ENCODE assay signal across 24 cellular contexts in the genomic region with DNA sequence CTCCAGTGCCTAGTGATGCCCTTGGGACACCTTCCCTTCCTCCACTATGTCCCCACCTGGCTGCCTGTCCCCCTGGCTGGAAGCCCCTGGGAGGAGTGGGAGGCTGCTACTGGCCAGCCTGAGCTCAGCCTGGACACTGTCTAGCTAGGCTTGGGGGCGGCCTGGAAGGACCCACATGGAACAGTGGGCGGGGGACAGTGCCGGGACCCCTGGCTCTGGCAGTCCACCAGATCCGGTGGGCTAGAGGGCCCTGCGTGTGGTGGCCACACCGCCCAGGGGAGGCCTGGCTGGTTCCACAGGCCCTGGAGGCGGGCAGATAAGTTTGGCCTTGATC.
A peak's percentile ranks its signal among the peaks of the same experiment; 100 is the strongest.
DNase-seq lines count a peak whose midpoint lies in the region; ATAC-seq, FAIRE-seq and TF ChIP-seq lines count a peak whose summit lies in the region.
"Had no signal": no experiment of that assay in that cellular context is flagged by ENCODE, and none has a peak within 500 bp of the region (broad histone marks: within the 10 kb centered on the region; RNA-seq: fewer than 3 reads in every experiment).

No MANE protein-coding gene starts in this region.

- H3K36me3 Mint-ChIP-seq in endodermal cell (ENCODE audit: low read depth) (no peaks in the 10 kb centered on the region), neural progenitor cell (peaks cover 5% of the 10 kb centered on the region)
- H3K36me3 Mint-ChIP-seq: IgD-negative memory B cell had no signal

- CTCF ChIA-PET in HEK293 (lab: Yijun Ruan, JAX), result no interaction called here

- H3K4me1 ChIP-seq in BLaER1, result peaks cover 86% of the 10 kb centered on the region
- no peaks in the 10 kb centered on the region for H3K4me1 ChIP-seq in HEK293 (ENCODE audit: control insufficient read depth, insufficient read depth, low read length)
- peaks cover 6% of the 10 kb centered on the region for H3K4me1 ChIP-seq in endodermal cell (ENCODE audit: control insufficient read depth, insufficient read depth, low read length)
- peaks cover 32% of the 10 kb centered on the region for H3K4me1 ChIP-seq in neural progenitor cell

- no peak for FAIRE-seq in GM12891 (lab: Jason Lieb, UNC)
- FAIRE-seq: GM12892, H54, HTR-8/SVneo, RCC 7860 had no signal

- TF ChIP-seq CTCF in HEK293 (tag by site-specific recombination; IDR thresholded peaks at IDR 0.05) (no peak), endodermal cell (conservative IDR thresholded peaks at IDR 0.05) (no peak), neural progenitor cell (IDR thresholded peaks at IDR 0.05) (no peak)

- H3K27me3 ChIP-seq in BLaER1, result no peaks in the 10 kb centered on the region
- H3K27me3 ChIP-seq in endodermal cell (ENCODE audit: control insufficient read depth, insufficient read depth, low read length, poor library complexity, severe bottlenecking), result peaks cover 18% of the 10 kb centered on the region
- H3K27me3 ChIP-seq in neural progenitor cell, result no peaks in the 10 kb centered on the region

- H3K36me3 ChIP-seq in BLaER1 (no peaks in the 10 kb centered on the region), HEK293 (ENCODE audit: control insufficient read depth in 2 of 2, insufficient read depth in 1 of 2, low read length in 2 of 2) (no peaks in the 10 kb centered on the region), endodermal cell (ENCODE audit: control insufficient read depth, insufficient read depth, low read length) (no peaks in the 10 kb centered on the region), neural progenitor cell (no peaks in the 10 kb centered on the region)

- H3K4me3 Mint-ChIP-seq in endodermal cell (no peak overlapping the region), neural progenitor cell (peak overlapping the region; percentile 86)
- H3K4me3 Mint-ChIP-seq: B cell; CD4-positive, alpha-beta T cell had no signal

- no peak overlapping the region for H3K27ac Mint-ChIP-seq in endodermal cell
- peak overlapping the region; percentile 94 for H3K27ac Mint-ChIP-seq in neural progenitor cell
- H3K27ac Mint-ChIP-seq: B cell; CD4-positive, alpha-beta T cell; IgD-negative memory B cell had no signal

- H3K9ac ChIP-seq in BLaER1, result peak overlapping the region; percentile 84
- H3K9ac ChIP-seq in endodermal cell (ENCODE audit: extremely low read depth, low read length, poor library complexity, severe bottlenecking), result no peak overlapping the region
- no peak overlapping the region for H3K9ac ChIP-seq in neural progenitor cell

- H3K9me3 Mint-ChIP-seq in endodermal cell (no peaks in the 10 kb centered on the region), neural progenitor cell (peaks cover 2% of the 10 kb centered on the region)
- H3K9me3 Mint-ChIP-seq: CD4-positive, alpha-beta T cell had no signal

- peaks cover 21% of the 10 kb centered on the region for H3F3A ChIP-seq in neural progenitor cell (ENCODE audit: low read depth)

- H3K27me3 Mint-ChIP-seq in endodermal cell (ENCODE audit: insufficient read depth) (peaks cover 13% of the 10 kb centered on the region), neural progenitor cell (ENCODE audit: insufficient read depth, low read depth) (peaks cover 19% of the 10 kb centered on the region)

- H4K20me1 ChIP-seq in BLaER1, result no peaks in the 10 kb centered on the region
- H4K20me1 ChIP-seq in neural progenitor cell (ENCODE audit: low read depth), result no peaks in the 10 kb centered on the region

- no peak for TF ChIP-seq POLR2A in GM12891 (IDR thresholded peaks at IDR 0.05; ENCODE audit: low read depth, low read length)

- H3K9me3 ChIP-seq in BLaER1 (no peaks in the 10 kb centered on the region), HEK293 (ENCODE audit: control insufficient read depth, insufficient read depth, low read depth, low read length) (no peaks in the 10 kb centered on the region), endodermal cell (ENCODE audit: control insufficient read depth, low read length) (no peaks in the 10 kb centered on the region), neural progenitor cell (ENCODE audit: low read depth) (no peaks in the 10 kb centered on the region)

- H3K79me2 ChIP-seq in neural progenitor cell (ENCODE audit: low read depth), result no peaks in the 10 kb centered on the region

- peak overlapping the region; percentile 98 for H3K4me2 ChIP-seq in BLaER1
- peak overlapping the region; percentile 73 for H3K4me2 ChIP-seq in neural progenitor cell

- 90 to 95% methylated on average over 7 of the region's 7 CpGs for WGBS in endodermal cell (ENCODE audit: insufficient coverage in 1 of 2, insufficient read length in 1 of 2), 2 experiments

- POLR2A ChIA-PET in HEK293 (lab: Yijun Ruan, JAX), result no interaction called here

- ATAC-seq in HG02852 (IDR thresholded peaks at IDR 0.05; ENCODE audit: unreplicated experiment), result no peak

- peak overlapping the region; percentile 96 for H3K27ac ChIP-seq in BLaER1
- H3K27ac ChIP-seq in HEK293 (ENCODE audit: extremely low read depth, low read depth, low read length), result no peak overlapping the region
- H3K27ac ChIP-seq in endodermal cell (ENCODE audit: low read depth, low read length), result peak overlapping the region; percentile 87
- no peak overlapping the region for H3K27ac ChIP-seq in neural progenitor cell

- no peak overlapping the region for H2AFZ ChIP-seq in neural progenitor cell (replicated peaks)

- DNase-seq in endodermal cell (peak; percentile 42), neural progenitor cell (ENCODE audit: low spot score) (no peak), GM12891 (ENCODE audit: insufficient read length, low spot score) (no peak), middle frontal gyrus (ENCODE audit: extremely low spot score, low spot score) (no peak)
- DNase-seq in activated CD4-positive, alpha-beta T cell treated with anti-CD3 and anti-CD28 coated beads for 48 hours, result no peak
- DNase-seq: 8988T; Calu3; CD4-positive, alpha-beta T cell; Kasumi-1; MM.1S; NCI-H1092 treated with DMSO at 0.1 percent for 48 hours; NCI-H2081; NCI-H2171 treated with DMSO at 0.1 percent for 48 hours; NCI-H446 treated with DMSO at 0.1 percent for 48 hours; NCI-H69 had no signal

- peaks cover 8% of the 10 kb centered on the region for H3K4me1 Mint-ChIP-seq in endodermal cell
- peaks cover 46% of the 10 kb centered on the region for H3K4me1 Mint-ChIP-seq in neural progenitor cell

- H3K4me3 ChIP-seq in BLaER1, result peak overlapping the region; percentile 52
- H3K4me3 ChIP-seq in HEK293 (ENCODE audit: low read depth, low read length), result no peak overlapping the region
- no peak overlapping the region for H3K4me3 ChIP-seq in endodermal cell (ENCODE audit: low read length)
- H3K4me3 ChIP-seq in neural progenitor cell, result no peak overlapping the region

TF ChIP-seq in HEK293, 187 proteins besides CTCF, POLR2A, EP300 and RAD21:
- TF ChIP-seq ZFP37 (tag by site-specific recombination; IDR thresholded peaks at IDR 0.05) (no peak), GLIS2 (tag by site-specific recombination; IDR thresholded peaks at IDR 0.05) (0 out of 2 replicates have a peak, but pooled peaks have one; percentile 11), ZNF211 (tag by site-specific recombination; IDR thresholded peaks at IDR 0.05; ENCODE audit: low read depth) (no peak)

TF ChIP-seq in GM12891, 5 proteins besides CTCF, POLR2A, EP300 and RAD21:
- TF ChIP-seq POLR2AphosphoS5 (IDR thresholded peaks at IDR 0.05; ENCODE audit: low read depth, low read length), result no peak
- no peak for TF ChIP-seq SPI1 (IDR thresholded peaks at IDR 0.05; ENCODE audit: low read depth, low read length)
- no peak for TF ChIP-seq PAX5 (IDR thresholded peaks at IDR 0.05; ENCODE audit: insufficient read depth, low read length, severe bottlenecking)
- no peak for TF ChIP-seq POU2F2 (IDR thresholded peaks at IDR 0.05; ENCODE audit: low read depth, low read length)
- TF ChIP-seq TAF1 (IDR thresholded peaks at IDR 0.05; ENCODE audit: low read depth, low read length), result no peak
TF ChIP-seq in GM12891: peak in this region for 0.

Comparison
In these comparisons a context has a peak if more than half of its experiments do, and no peak if none do; other contexts are left out.
1. H3K27ac ChIP-seq: peak in BLaER1 (single experiment) and endodermal cell (single experiment); none in HEK293 (single experiment) and neural progenitor cell (single experiment).